In genomic region chr1:30718636-30719405, GRCh38 we compare ENCODE assay signal across 1 cellular context.
TF ChIP-seq lines count a peak whose summit lies in the region.

No MANE protein-coding gene starts in this region.

TF ChIP-seq in HepG2, 621 proteins besides CTCF, POLR2A, EP300 and RAD21 (continued from another document and continues in another):
- TF ChIP-seq, protein P1, sequence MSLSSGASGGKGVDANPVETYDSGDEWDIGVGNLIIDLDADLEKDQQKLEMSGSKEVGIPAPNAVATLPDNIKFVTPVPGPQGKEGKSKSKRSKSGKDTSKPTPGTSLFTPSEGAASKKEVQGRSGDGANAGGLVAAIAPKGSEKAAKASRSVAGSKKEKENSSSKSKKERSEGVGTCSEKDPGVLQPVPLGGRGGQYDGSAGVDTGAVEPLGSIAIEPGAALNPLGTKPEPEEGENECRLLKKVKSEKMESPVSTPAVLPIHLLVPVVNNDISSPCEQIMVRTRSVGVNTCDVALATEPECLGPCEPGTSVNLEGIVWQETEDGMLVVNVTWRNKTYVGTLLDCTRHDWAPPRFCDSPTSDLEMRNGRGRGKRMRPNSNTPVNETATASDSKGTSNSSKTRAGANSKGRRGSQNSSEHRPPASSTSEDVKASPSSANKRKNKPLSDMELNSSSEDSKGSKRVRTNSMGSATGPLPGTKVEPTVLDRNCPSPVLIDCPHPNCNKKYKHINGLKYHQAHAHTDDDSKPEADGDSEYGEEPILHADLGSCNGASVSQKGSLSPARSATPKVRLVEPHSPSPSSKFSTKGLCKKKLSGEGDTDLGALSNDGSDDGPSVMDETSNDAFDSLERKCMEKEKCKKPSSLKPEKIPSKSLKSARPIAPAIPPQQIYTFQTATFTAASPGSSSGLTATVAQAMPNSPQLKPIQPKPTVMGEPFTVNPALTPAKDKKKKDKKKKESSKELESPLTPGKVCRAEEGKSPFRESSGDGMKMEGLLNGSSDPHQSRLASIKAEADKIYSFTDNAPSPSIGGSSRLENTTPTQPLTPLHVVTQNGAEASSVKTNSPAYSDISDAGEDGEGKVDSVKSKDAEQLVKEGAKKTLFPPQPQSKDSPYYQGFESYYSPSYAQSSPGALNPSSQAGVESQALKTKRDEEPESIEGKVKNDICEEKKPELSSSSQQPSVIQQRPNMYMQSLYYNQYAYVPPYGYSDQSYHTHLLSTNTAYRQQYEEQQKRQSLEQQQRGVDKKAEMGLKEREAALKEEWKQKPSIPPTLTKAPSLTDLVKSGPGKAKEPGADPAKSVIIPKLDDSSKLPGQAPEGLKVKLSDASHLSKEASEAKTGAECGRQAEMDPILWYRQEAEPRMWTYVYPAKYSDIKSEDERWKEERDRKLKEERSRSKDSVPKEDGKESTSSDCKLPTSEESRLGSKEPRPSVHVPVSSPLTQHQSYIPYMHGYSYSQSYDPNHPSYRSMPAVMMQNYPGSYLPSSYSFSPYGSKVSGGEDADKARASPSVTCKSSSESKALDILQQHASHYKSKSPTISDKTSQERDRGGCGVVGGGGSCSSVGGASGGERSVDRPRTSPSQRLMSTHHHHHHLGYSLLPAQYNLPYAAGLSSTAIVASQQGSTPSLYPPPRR (CRISPR knock-in tag; IDR thresholded peaks at IDR 0.05; ENCODE audit: borderline replicate concordance) = peak; percentile 22; the same call in 1 of the 2 replicates
- TF ChIP-seq FOXK1 (CRISPR knock-in tag; IDR thresholded peaks at IDR 0.05; ENCODE audit: borderline replicate concordance, low read depth) = no peak
- TF ChIP-seq ZHX1 (CRISPR knock-in tag; IDR thresholded peaks at IDR 0.05; ENCODE audit: low read depth) = peak; percentile 90
- 0 out of 2 replicates have a peak, but pooled peaks have one; percentile 42 for TF ChIP-seq ZBTB46 (CRISPR knock-in tag; IDR thresholded peaks at IDR 0.05; ENCODE audit: borderline replicate concordance)
- TF ChIP-seq ZEB1 (IDR thresholded peaks at IDR 0.05; ENCODE audit: insufficient replicate concordance, low read depth) = no peak
- no peak for TF ChIP-seq ZNF720 (CRISPR knock-in tag; IDR thresholded peaks at IDR 0.05)
- peak; percentile 75; the same call in 1 of the 2 replicates for TF ChIP-seq ZNF891 (CRISPR knock-in tag; IDR thresholded peaks at IDR 0.05)
- no peak for TF ChIP-seq PCBP2 (optimal IDR thresholded peaks at IDR 0.05; ENCODE audit: low read depth, low read length, poor library complexity, severe bottlenecking)
- TF ChIP-seq PAX8 (CRISPR knock-in tag; IDR thresholded peaks at IDR 0.05; ENCODE audit: borderline replicate concordance) = peak; percentile 94; the same call in 1 of the 2 replicates
- no peak for TF ChIP-seq ZNF382 (CRISPR knock-in tag; IDR thresholded peaks at IDR 0.05; ENCODE audit: borderline replicate concordance)
- TF ChIP-seq, protein P2, sequence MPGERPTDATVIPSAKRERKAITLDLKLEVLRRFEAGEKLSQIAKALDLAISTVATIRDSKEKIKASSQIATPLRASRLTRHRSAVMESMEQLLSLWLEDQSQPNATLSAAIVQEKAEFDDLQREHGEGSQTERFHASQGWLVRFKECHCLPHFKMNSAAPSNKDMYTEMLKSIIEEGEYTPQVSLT (CRISPR knock-in tag; IDR thresholded peaks at IDR 0.05; ENCODE audit: borderline replicate concordance, low read depth) = no peak
- no peak for TF ChIP-seq ZFP1 (CRISPR knock-in tag; IDR thresholded peaks at IDR 0.05)
- TF ChIP-seq RCOR2 (CRISPR knock-in tag; IDR thresholded peaks at IDR 0.05) = no peak
- TF ChIP-seq SRY (CRISPR knock-in tag; IDR thresholded peaks at IDR 0.05) = peak; percentile 66
- TF ChIP-seq, protein P3, sequence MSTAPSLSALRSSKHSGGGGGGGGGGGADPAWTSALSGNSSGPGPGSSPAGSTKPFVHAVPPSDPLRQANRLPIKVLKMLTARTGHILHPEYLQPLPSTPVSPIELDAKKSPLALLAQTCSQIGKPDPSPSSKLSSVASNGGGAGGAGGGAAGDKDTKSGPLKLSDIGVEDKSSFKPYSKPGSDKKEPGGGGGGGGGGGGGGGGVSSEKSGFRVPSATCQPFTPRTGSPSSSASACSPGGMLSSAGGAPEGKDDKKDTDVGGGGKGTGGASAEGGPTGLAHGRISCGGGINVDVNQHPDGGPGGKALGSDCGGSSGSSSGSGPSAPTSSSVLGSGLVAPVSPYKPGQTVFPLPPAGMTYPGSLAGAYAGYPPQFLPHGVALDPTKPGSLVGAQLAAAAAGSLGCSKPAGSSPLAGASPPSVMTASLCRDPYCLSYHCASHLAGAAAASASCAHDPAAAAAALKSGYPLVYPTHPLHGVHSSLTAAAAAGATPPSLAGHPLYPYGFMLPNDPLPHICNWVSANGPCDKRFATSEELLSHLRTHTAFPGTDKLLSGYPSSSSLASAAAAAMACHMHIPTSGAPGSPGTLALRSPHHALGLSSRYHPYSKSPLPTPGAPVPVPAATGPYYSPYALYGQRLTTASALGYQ (CRISPR knock-in tag; IDR thresholded peaks at IDR 0.05) = no peak
- peak; percentile 57; the same call in 1 of the 2 replicates for TF ChIP-seq POLR2AphosphoS5 (IDR thresholded peaks at IDR 0.05; ENCODE audit: low read depth, low read length)
- no peak for TF ChIP-seq PPARG (CRISPR knock-in tag; conservative IDR thresholded peaks at IDR 0.05)
- TF ChIP-seq SOX13 (IDR thresholded peaks at IDR 0.05) = no peak
- peak in 1 of 2 experiments; percentile 23; a peak in 1 of 4 replicates for TF ChIP-seq SOX13 (CRISPR knock-in tag; conservative IDR thresholded peaks at IDR 0.05 in 1 of 2, IDR thresholded peaks at IDR 0.05 in 1 of 2)
- peak; percentile 84; the same call in 1 of the 2 replicates for TF ChIP-seq ZNF598 (CRISPR knock-in tag; IDR thresholded peaks at IDR 0.05; ENCODE audit: borderline replicate concordance)
- TF ChIP-seq SSRP1 (CRISPR knock-in tag; IDR thresholded peaks at IDR 0.05) = no peak
- TF ChIP-seq ZNF180 (CRISPR knock-in tag; IDR thresholded peaks at IDR 0.05; ENCODE audit: borderline replicate concordance, low read depth) = no peak
- TF ChIP-seq CEBPG (CRISPR knock-in tag; IDR thresholded peaks at IDR 0.05) = no peak
- TF ChIP-seq, protein P4, sequence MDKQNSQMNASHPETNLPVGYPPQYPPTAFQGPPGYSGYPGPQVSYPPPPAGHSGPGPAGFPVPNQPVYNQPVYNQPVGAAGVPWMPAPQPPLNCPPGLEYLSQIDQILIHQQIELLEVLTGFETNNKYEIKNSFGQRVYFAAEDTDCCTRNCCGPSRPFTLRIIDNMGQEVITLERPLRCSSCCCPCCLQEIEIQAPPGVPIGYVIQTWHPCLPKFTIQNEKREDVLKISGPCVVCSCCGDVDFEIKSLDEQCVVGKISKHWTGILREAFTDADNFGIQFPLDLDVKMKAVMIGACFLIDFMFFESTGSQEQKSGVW (CRISPR knock-in tag; IDR thresholded peaks at IDR 0.05; ENCODE audit: borderline replicate concordance) = no peak
- TF ChIP-seq, protein P5, sequence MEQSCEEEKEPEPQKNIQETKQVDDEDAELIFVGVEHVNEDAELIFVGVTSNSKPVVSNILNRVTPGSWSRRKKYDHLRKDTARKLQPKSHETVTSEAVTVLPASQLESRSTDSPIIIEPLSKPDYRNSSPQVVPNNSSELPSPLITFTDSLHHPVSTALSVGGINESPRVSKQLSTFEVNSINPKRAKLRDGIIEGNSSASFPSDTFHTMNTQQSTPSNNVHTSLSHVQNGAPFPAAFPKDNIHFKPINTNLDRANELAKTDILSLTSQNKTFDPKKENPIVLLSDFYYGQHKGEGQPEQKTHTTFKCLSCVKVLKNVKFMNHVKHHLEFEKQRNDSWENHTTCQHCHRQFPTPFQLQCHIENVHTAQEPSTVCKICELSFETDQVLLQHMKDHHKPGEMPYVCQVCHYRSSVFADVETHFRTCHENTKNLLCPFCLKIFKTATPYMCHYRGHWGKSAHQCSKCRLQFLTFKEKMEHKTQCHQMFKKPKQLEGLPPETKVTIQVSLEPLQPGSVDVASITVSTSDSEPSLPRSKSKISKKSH (CRISPR knock-in tag; IDR thresholded peaks at IDR 0.05; ENCODE audit: borderline replicate concordance) = no peak
- no peak for TF ChIP-seq ATM (IDR thresholded peaks at IDR 0.05; ENCODE audit: borderline replicate concordance)
- peak; percentile 62; the same call in 1 of the 2 replicates for TF ChIP-seq KDM2A (CRISPR knock-in tag; IDR thresholded peaks at IDR 0.05; ENCODE audit: borderline replicate concordance, low read depth)
- peak; percentile 39; the same call in 1 of the 2 replicates for TF ChIP-seq RXRA (CRISPR knock-in tag; IDR thresholded peaks at IDR 0.05)
- TF ChIP-seq POLR2G (IDR thresholded peaks at IDR 0.05; ENCODE audit: low read depth, low read length) = peak; percentile 60
- no peak for TF ChIP-seq POLR2AphosphoS2 (IDR thresholded peaks at IDR 0.05; ENCODE audit: low read depth, low read length)
- no peak for TF ChIP-seq PHB2 (IDR thresholded peaks at IDR 0.05; ENCODE audit: partially characterized antibody)
- TF ChIP-seq GZF1 (CRISPR knock-in tag; IDR thresholded peaks at IDR 0.05) = no peak
- TF ChIP-seq PCBP1 (IDR thresholded peaks at IDR 0.05; ENCODE audit: borderline replicate concordance, low read depth, low read length) = no peak
- no peak for TF ChIP-seq GTF3A (CRISPR knock-in tag; conservative IDR thresholded peaks at IDR 0.05)
- peak; percentile 79 for TF ChIP-seq ZSCAN25 (CRISPR knock-in tag; IDR thresholded peaks at IDR 0.05)
- peak; percentile 49 for TF ChIP-seq MED8 (CRISPR knock-in tag; IDR thresholded peaks at IDR 0.05; ENCODE audit: insufficient replicate concordance)
- no peak for TF ChIP-seq ZNF75D (CRISPR knock-in tag; IDR thresholded peaks at IDR 0.05; ENCODE audit: borderline replicate concordance)
- peak; percentile 74; the same call in 1 of the 2 replicates for TF ChIP-seq ZBTB26 (CRISPR knock-in tag; IDR thresholded peaks at IDR 0.05; ENCODE audit: borderline replicate concordance)
- no peak for TF ChIP-seq JDP2 (CRISPR knock-in tag; IDR thresholded peaks at IDR 0.05; ENCODE audit: borderline replicate concordance)
- peak; percentile 71; the same call in 1 of the 2 replicates for TF ChIP-seq ZNF788 (CRISPR knock-in tag; IDR thresholded peaks at IDR 0.05; ENCODE audit: borderline replicate concordance)
- 0 out of 2 replicates have a peak, but pooled peaks have one; percentile 68 for TF ChIP-seq RFXAP (CRISPR knock-in tag; IDR thresholded peaks at IDR 0.05; ENCODE audit: borderline replicate concordance)
- TF ChIP-seq ARID4A (CRISPR knock-in tag; IDR thresholded peaks at IDR 0.05; ENCODE audit: borderline replicate concordance) = peak; percentile 66; the same call in 1 of the 2 replicates
- TF ChIP-seq TRIM24 (CRISPR knock-in tag; IDR thresholded peaks at IDR 0.05) = no peak
